ENCODE assay signal across 26 cellular contexts in the genomic region with DNA sequence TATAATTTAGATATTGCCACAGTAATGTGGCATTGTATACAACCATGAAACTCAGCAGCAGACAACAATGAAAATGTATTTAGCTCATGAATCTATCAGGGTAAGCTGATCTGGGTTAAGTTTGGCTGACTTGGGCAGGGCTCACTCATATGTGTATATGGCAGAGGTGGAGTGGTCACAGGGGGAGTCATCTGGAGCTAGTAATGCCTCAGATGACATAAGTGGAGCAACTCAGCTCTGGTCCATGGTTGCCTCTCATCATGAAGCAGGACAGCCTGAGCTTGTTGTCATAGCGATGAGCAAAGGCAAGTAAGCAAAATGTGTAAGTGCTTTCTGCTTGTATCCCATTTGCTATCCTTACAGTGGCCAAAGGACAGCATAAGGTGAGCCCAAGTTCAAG.
A peak's percentile ranks its signal among the peaks of the same experiment; 100 is the strongest.
DNase-seq lines count a peak whose midpoint lies in the region; ATAC-seq and TF ChIP-seq lines count a peak whose summit lies in the region.
"Had no signal": no experiment of that assay in that cellular context is flagged by ENCODE, and none has a peak within 500 bp of the region (broad histone marks: within the 10 kb centered on the region; RNA-seq: fewer than 3 reads in every experiment).

No MANE protein-coding gene starts in this region.

- intact Hi-C loops in heart right ventricle (cut with DNase I) = no loop called here

- peak; percentile 53 for ATAC-seq in GM18502 (IDR thresholded peaks at IDR 0.05; ENCODE audit: poor library complexity, unreplicated experiment)
- ATAC-seq in HG02610 (IDR thresholded peaks at IDR 0.05; ENCODE audit: unreplicated experiment) = peak; percentile 87
- no peak for ATAC-seq in HG03460 (IDR thresholded peaks at IDR 0.05; ENCODE audit: unreplicated experiment)
- ATAC-seq in heart right ventricle = no peak
- ATAC-seq: CD8-positive, alpha-beta T cell; left lobe of liver; natural killer cell; WTC11 had no signal

- H3K4me3 ChIP-seq in heart right ventricle = no peak overlapping the region
- H3K4me3 ChIP-seq: adrenal gland, esophagus squamous epithelium, right atrium auricular region, SK-N-MC had no signal

- TF ChIP-seq CTCF in heart right ventricle (IDR thresholded peaks at IDR 0.05) = no peak

- peaks cover 0 to 6% (median 0%) of the 10 kb centered on the region in 9 donors for H3K4me1 ChIP-seq in heart right ventricle
- H3K4me1 ChIP-seq: adrenal gland, right atrium auricular region had no signal

- DNase-seq in NCI-H748 (lab: John Stamatoyannopoulos, UW; ENCODE audit: unreplicated experiment) (peak; percentile 78), kidney tubule cell (ENCODE audit: low spot score) (peak; percentile 36), SW480 (ENCODE audit: low spot score) (no peak), heart right ventricle (no peak)
- no peak for DNase-seq in stimulated activated naive CD4-positive, alpha-beta T cell (lab: John Stamatoyannopoulos, UW)
- DNase-seq: activated CD4-positive, alpha-beta memory T cell treated with anti-CD3 and anti-CD28 coated beads for 36 hours; activated gamma-delta T cell treated with Interleukin-2 at 50 U/mL for 16 hours; adrenal gland; CD8-positive, alpha-beta T cell; endodermal cell; esophagus squamous epithelium; head of caudate nucleus; KG1; natural killer cell; NCI-H2107; NCI-H510A; RPMI8226; stimulated activated CD4-positive, alpha-beta T cell treated with anti-CD3 and anti-CD28 coated beads, Interleukin-4, amount 100 ng/mL, for 4 hours; T-helper 9 cell had no signal

- H3K36me3 ChIP-seq in heart right ventricle = no peaks in the 10 kb centered on the region
- H3K36me3 ChIP-seq: adrenal gland, esophagus squamous epithelium, right atrium auricular region had no signal

- WGBS in heart right ventricle, 2 donors = 92 to 100% methylated on average over 1 of the region's 1 CpG

- no peaks in the 10 kb centered on the region for H3K9me3 ChIP-seq in heart right ventricle
- H3K9me3 ChIP-seq: adrenal gland, esophagus squamous epithelium, right atrium auricular region had no signal

- no peaks in the 10 kb centered on the region for H3K27me3 ChIP-seq in heart right ventricle
- H3K27me3 ChIP-seq: adrenal gland, right atrium auricular region had no signal

- H3K27ac ChIP-seq in heart right ventricle = no peak overlapping the region
- H3K27ac ChIP-seq: adrenal gland, esophagus squamous epithelium, right atrium auricular region, SK-N-MC had no signal

Comparison
In these comparisons a context has a peak if more than half of its experiments do, and no peak if none do; other contexts are left out.
1. ATAC-seq: peak in GM18502 (single experiment) and HG02610 (single experiment); none in HG03460 (single experiment) and heart right ventricle (0 of 8).
2. DNase-seq: peak in NCI-H748 (single experiment) and kidney tubule cell (single experiment); none in SW480 (single experiment), stimulated activated naive CD4-positive, alpha-beta T cell (0 of 6) and heart right ventricle (0 of 2).